ENCODE assay signal across 22 cellular contexts in genomic region chrX:46262299-46262698, GRCh38.
"Had no signal": no experiment of that assay in that cellular context is flagged by ENCODE, and none has a peak within 500 bp of the region (broad histone marks: within the 10 kb centered on the region; RNA-seq: fewer than 3 reads in every experiment).

No MANE protein-coding gene starts in this region.

- H3K4me1 Mint-ChIP-seq: central memory CD8-positive, alpha-beta T cell; neural crest cell had no signal

- H3K27ac ChIP-seq: dorsolateral prefrontal cortex, heart left ventricle, spleen, testis had no signal

- H3K36me3 Mint-ChIP-seq: activated naive CD8-positive, alpha-beta T cell; naive thymus-derived CD4-positive, alpha-beta T cell; WTC11 had no signal

- H3K9me3 ChIP-seq: heart left ventricle, spleen, testis, upper lobe of left lung had no signal

- H3K4me3 Mint-ChIP-seq: activated naive CD8-positive, alpha-beta T cell; activated T-cell treated with anti-CD3 and anti-CD28 coated beads, Interleukin-2, amount 50 U/mL, for 4 hours; central memory CD8-positive, alpha-beta T cell; effector memory CD8-positive, alpha-beta T cell; naive thymus-derived CD4-positive, alpha-beta T cell; neural crest cell; WTC11 had no signal

- H3K27me3 ChIP-seq: testis, upper lobe of left lung had no signal

- H3K27ac Mint-ChIP-seq: activated naive CD8-positive, alpha-beta T cell; activated T-helper 2 cell treated with anti-CD3 and anti-CD28 coated beads, Interferon-gamma antibody, Interleukin-2, Interleukin-4, amounts not matched to agents 10 μg/mL and 5 μg/mL and 100 μg/mL, durations not matched to agents 14 hours and 24 hours and 36 hours; effector memory CD8-positive, alpha-beta T cell; naive thymus-derived CD4-positive, alpha-beta T cell; WTC11 had no signal

- H3K4me3 ChIP-seq: dorsolateral prefrontal cortex, heart left ventricle, lung, spleen, testis, upper lobe of left lung had no signal

- H3K4me1 ChIP-seq: heart left ventricle, spleen, testis had no signal

- H3K27me3 Mint-ChIP-seq: activated naive CD8-positive, alpha-beta T cell; naive thymus-derived CD4-positive, alpha-beta T cell had no signal

- H3K36me3 ChIP-seq: heart left ventricle, spleen, upper lobe of left lung had no signal

- DNase-seq: activated CD4-positive, alpha-beta T cell treated with anti-CD3 and anti-CD28 coated beads, Interleukin-2, amount 50 U/mL, for 4 hours; activated CD8-positive, alpha-beta memory T cell treated with anti-CD3 and anti-CD28 coated beads for 24 hours; activated CD8-positive, alpha-beta memory T cell treated with anti-CD3 and anti-CD28 coated beads, Interleukin-2, amount 50 U/mL, for 48 hours; activated naive CD4-positive, alpha-beta T cell; activated T-cell treated with anti-CD3 and anti-CD28 coated beads, Interleukin-2, amount 50 U/mL, for 4 hours; dorsolateral prefrontal cortex; effector memory CD8-positive, alpha-beta T cell; heart left ventricle; kidney; naive thymus-derived CD4-positive, alpha-beta T cell; spleen; stimulated activated CD4-positive, alpha-beta T cell treated with anti-CD3 and anti-CD28 coated beads, Interleukin-4, amount 100 ng/mL, for 1 hour; stimulated activated naive CD4-positive, alpha-beta T cell; T1000; testis had no signal

- ATAC-seq: activated T-cell treated with anti-CD3 and anti-CD28 coated beads, Interleukin-2, amount 50 U/mL, for 4 hours; effector memory CD8-positive, alpha-beta T cell; heart left ventricle; naive thymus-derived CD4-positive, alpha-beta T cell; WTC11 had no signal

- H3K9me3 Mint-ChIP-seq: activated T-cell treated with anti-CD3 and anti-CD28 coated beads, Interleukin-2, amount 50 U/mL, for 4 hours; activated T-helper 2 cell treated with anti-CD3 and anti-CD28 coated beads, Interferon-gamma antibody, Interleukin-2, Interleukin-4, amounts not matched to agents 10 μg/mL and 5 μg/mL and 100 μg/mL, durations not matched to agents 14 hours and 24 hours and 36 hours; central memory CD8-positive, alpha-beta T cell; effector memory CD8-positive, alpha-beta T cell; naive thymus-derived CD4-positive, alpha-beta T cell; WTC11 had no signal
